Comparison of ENCODE assay signal across 13 cellular contexts in the genomic region with DNA sequence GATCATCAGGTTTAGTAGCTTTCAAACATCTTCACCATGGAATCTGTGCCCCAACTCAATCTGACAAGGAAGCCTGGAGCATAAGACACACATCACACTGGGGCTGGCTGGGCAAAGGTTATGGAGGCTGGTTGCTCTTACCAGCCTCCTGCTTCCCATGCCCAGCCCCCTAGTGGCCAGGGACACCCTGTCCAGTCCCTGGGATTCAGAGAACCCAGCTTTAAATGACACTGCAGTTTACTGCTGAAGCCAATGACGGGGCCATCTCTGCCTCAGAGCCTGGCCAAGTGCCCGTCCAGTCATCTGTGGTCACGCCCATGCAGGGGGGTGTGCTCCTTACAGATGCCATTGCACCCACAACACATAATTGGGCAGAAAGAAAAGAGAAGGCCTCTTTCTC.
A peak's percentile ranks its signal among the peaks of the same experiment; 100 is the strongest.
DNase-seq lines count a peak whose midpoint lies in the region; ATAC-seq, FAIRE-seq and TF ChIP-seq lines count a peak whose summit lies in the region.
"Had no signal": no experiment of that assay in that cellular context is flagged by ENCODE, and none has a peak within 500 bp of the region (broad histone marks: within the 10 kb centered on the region; RNA-seq: fewer than 3 reads in every experiment).

No MANE protein-coding gene starts in this region.

- H3K9me3 Mint-ChIP-seq in GM23338 = peaks cover 14% of the 10 kb centered on the region
- H3K9me3 Mint-ChIP-seq in naive thymus-derived CD8-positive, alpha-beta T cell = peaks cover 0 to 4% (median 0%) of the 10 kb centered on the region in 9 donors

- WGBS in A549 (ENCODE audit: missing lambda C conversion rate) = 0% methylated on average over 2 of the region's 3 CpGs

- H3K4me3 Mint-ChIP-seq in GM23338 = no peak overlapping the region
- no peak overlapping the region for H3K4me3 Mint-ChIP-seq in naive thymus-derived CD8-positive, alpha-beta T cell

- no peak for TF ChIP-seq POLR2A in A549 (IDR thresholded peaks at IDR 0.05; ENCODE audit: low read length)

- H3F3A ChIP-seq in GM23338 (replicated peaks; ENCODE audit: low read depth) = no peaks in the 10 kb centered on the region

- no peak; a peak in 1 of 5 replicates for TF ChIP-seq RAD21 in A549 (conservative IDR thresholded peaks at IDR 0.05 in 1 of 2, IDR thresholded peaks at IDR 0.05 in 1 of 2)

- peaks cover 23% of the 10 kb centered on the region for H3K36me3 Mint-ChIP-seq in GM23338 (ENCODE audit: low read depth)
- no peaks in the 10 kb centered on the region for H3K36me3 Mint-ChIP-seq in naive thymus-derived CD8-positive, alpha-beta T cell

- TF ChIP-seq EP300 in A549 (IDR thresholded peaks at IDR 0.05) = no peak

- no peak overlapping the region for H2AFZ ChIP-seq in GM23338

- H3K9me3 ChIP-seq in A549 = no peaks in the 10 kb centered on the region

- H3K27ac Mint-ChIP-seq in GM23338 = no peak overlapping the region
- H3K27ac Mint-ChIP-seq in naive thymus-derived CD8-positive, alpha-beta T cell = no peak overlapping the region

- H3K4me1 ChIP-seq in A549 = no peaks in the 10 kb centered on the region
- H3K4me1 ChIP-seq in GM23338 (ENCODE audit: insufficient read depth) = no peaks in the 10 kb centered on the region

- no peak overlapping the region for H3K4me2 ChIP-seq in A549
- H3K4me2 ChIP-seq in GM23338 = no peak overlapping the region

- DNase-seq in A549 (ENCODE audit: low read depth in 1 of 2, low spot score in 1 of 2) (peak; percentile 63 to 75), GM23338 (ENCODE audit: low spot score) (peak; percentile 34), SW480 (ENCODE audit: low spot score) (peak; percentile 48), left kidney (ENCODE audit: low read depth, low spot score) (peak; percentile 39)
- DNase-seq in activated naive CD4-positive, alpha-beta T cell (lab: John Stamatoyannopoulos, UW) = no peak
- DNase-seq in naive thymus-derived CD8-positive, alpha-beta T cell = no peak
- DNase-seq: activated gamma-delta T cell treated with Interleukin-2 at 50 U/mL for 16 hours, H7, left cardiac atrium, NCI-H446 had no signal

- peak; percentile 82 to 96 for ATAC-seq in A549
- no peak; the same call in 2 of the 3 replicates for ATAC-seq in GM23338
- ATAC-seq in GM18517 (IDR thresholded peaks at IDR 0.05; ENCODE audit: unreplicated experiment) = no peak
- no peak for ATAC-seq in HG03108 (IDR thresholded peaks at IDR 0.05; ENCODE audit: unreplicated experiment)
- ATAC-seq in naive thymus-derived CD8-positive, alpha-beta T cell = no peak
- ATAC-seq: left cardiac atrium had no signal

- H3K4me1 Mint-ChIP-seq in GM23338 = no peaks in the 10 kb centered on the region; the same call in 2 of the 3 replicates
- H3K4me1 Mint-ChIP-seq in naive thymus-derived CD8-positive, alpha-beta T cell = no peaks in the 10 kb centered on the region

- TF ChIP-seq CTCF in A549 (IDR thresholded peaks at IDR 0.05) (0 out of 3 replicates have a peak, but pooled peaks have one; percentile 14), GM23338 (conservative IDR thresholded peaks at IDR 0.05; ENCODE audit: low read depth in 2 of 2) (peak; percentile 39 to 48; a peak in 3 of 4 replicates)

- FAIRE-seq in A549 (lab: Jason Lieb, UNC) = no peak
- FAIRE-seq: TTC549 had no signal

- H3K27me3 ChIP-seq in GM23338 (ENCODE audit: insufficient read depth) = no peaks in the 10 kb centered on the region

- H3K4me3 ChIP-seq in A549 = no peak overlapping the region
- H3K4me3 ChIP-seq in GM23338 = no peak overlapping the region

- no peak overlapping the region for H3K27ac ChIP-seq in A549
- H3K27ac ChIP-seq in GM23338 (ENCODE audit: low read depth) = no peak overlapping the region

- peaks cover 14% of the 10 kb centered on the region; the same call in 1 of the 2 replicates for H3K9me2 ChIP-seq in GM23338 (ENCODE audit: insufficient read depth)

- no peaks in the 10 kb centered on the region for H3K79me2 ChIP-seq in GM23338 (replicated peaks; ENCODE audit: insufficient read depth)

- peaks cover 10% of the 10 kb centered on the region for H3K27me3 Mint-ChIP-seq in GM23338 (ENCODE audit: insufficient read depth, low read depth, poor library complexity)
- peaks cover 2 to 24% (median 9%) of the 10 kb centered on the region in 5 donors for H3K27me3 Mint-ChIP-seq in naive thymus-derived CD8-positive, alpha-beta T cell

- CTCF ChIA-PET in A549 (lab: Yijun Ruan, JAX) = interaction anchor here (1.2 kb wide), 1 partner anchor 188 kb away, joined by 3 read pairs; no protein-coding TSS in a partner anchor

- POLR2A ChIA-PET in A549 (lab: Yijun Ruan, JAX) = no interaction called here
- POLR2A ChIA-PET in naive thymus-derived CD8-positive, alpha-beta T cell (lab: Charles Lee) = no interaction called here

- no peaks in the 10 kb centered on the region for H4K20me1 ChIP-seq in GM23338 (replicated peaks; ENCODE audit: insufficient read depth)

- H3K36me3 ChIP-seq in GM23338 (ENCODE audit: insufficient read depth) = no peaks in the 10 kb centered on the region

TF ChIP-seq in A549, 52 proteins besides CTCF, POLR2A, EP300 and RAD21:
- TF ChIP-seq KDM1A (IDR thresholded peaks at IDR 0.05; ENCODE audit: low read depth) (no peak), MAFK (IDR thresholded peaks at IDR 0.05; ENCODE audit: partially characterized antibody) (peak; percentile 74)

TF ChIP-seq in GM23338, 12 proteins besides CTCF, POLR2A, EP300 and RAD21 (continues in another document):
- no peak for TF ChIP-seq EZH2 (IDR thresholded peaks at IDR 0.05; ENCODE audit: low read depth, unreplicated experiment)
- TF ChIP-seq, protein P1, sequence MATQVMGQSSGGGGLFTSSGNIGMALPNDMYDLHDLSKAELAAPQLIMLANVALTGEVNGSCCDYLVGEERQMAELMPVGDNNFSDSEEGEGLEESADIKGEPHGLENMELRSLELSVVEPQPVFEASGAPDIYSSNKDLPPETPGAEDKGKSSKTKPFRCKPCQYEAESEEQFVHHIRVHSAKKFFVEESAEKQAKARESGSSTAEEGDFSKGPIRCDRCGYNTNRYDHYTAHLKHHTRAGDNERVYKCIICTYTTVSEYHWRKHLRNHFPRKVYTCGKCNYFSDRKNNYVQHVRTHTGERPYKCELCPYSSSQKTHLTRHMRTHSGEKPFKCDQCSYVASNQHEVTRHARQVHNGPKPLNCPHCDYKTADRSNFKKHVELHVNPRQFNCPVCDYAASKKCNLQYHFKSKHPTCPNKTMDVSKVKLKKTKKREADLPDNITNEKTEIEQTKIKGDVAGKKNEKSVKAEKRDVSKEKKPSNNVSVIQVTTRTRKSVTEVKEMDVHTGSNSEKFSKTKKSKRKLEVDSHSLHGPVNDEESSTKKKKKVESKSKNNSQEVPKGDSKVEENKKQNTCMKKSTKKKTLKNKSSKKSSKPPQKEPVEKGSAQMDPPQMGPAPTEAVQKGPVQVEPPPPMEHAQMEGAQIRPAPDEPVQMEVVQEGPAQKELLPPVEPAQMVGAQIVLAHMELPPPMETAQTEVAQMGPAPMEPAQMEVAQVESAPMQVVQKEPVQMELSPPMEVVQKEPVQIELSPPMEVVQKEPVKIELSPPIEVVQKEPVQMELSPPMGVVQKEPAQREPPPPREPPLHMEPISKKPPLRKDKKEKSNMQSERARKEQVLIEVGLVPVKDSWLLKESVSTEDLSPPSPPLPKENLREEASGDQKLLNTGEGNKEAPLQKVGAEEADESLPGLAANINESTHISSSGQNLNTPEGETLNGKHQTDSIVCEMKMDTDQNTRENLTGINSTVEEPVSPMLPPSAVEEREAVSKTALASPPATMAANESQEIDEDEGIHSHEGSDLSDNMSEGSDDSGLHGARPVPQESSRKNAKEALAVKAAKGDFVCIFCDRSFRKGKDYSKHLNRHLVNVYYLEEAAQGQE (IDR thresholded peaks at IDR 0.05; ENCODE audit: unreplicated experiment) = no peak
- no peak for TF ChIP-seq ZNF331 (CRISPR knock-in tag; IDR thresholded peaks at IDR 0.05; ENCODE audit: low read depth)
- TF ChIP-seq POLR2AphosphoS5 (IDR thresholded peaks at IDR 0.05; ENCODE audit: low read depth) = no peak
- no peak for TF ChIP-seq JUNB (IDR thresholded peaks at IDR 0.05; ENCODE audit: unreplicated experiment)
- no peak for TF ChIP-seq STAT1 (IDR thresholded peaks at IDR 0.05; ENCODE audit: unreplicated experiment)
- TF ChIP-seq, protein P2, sequence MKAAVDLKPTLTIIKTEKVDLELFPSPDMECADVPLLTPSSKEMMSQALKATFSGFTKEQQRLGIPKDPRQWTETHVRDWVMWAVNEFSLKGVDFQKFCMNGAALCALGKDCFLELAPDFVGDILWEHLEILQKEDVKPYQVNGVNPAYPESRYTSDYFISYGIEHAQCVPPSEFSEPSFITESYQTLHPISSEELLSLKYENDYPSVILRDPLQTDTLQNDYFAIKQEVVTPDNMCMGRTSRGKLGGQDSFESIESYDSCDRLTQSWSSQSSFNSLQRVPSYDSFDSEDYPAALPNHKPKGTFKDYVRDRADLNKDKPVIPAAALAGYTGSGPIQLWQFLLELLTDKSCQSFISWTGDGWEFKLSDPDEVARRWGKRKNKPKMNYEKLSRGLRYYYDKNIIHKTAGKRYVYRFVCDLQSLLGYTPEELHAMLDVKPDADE (IDR thresholded peaks at IDR 0.05) = no peak
- TF ChIP-seq EZH2phosphoT487 (IDR thresholded peaks at IDR 0.05; ENCODE audit: unreplicated experiment) = no peak

Comparison
In these comparisons a context has a peak if more than half of its experiments do, and no peak if none do; other contexts are left out.
1. ATAC-seq: peak in A549 (2 of 2); none in GM23338 (single experiment), GM18517 (single experiment), HG03108 (single experiment) and naive thymus-derived CD8-positive, alpha-beta T cell (0 of 2).
2. DNase-seq: peak in A549 (2 of 2), GM23338 (single experiment), SW480 (single experiment) and left kidney (single experiment); none in activated naive CD4-positive, alpha-beta T cell (0 of 4) and naive thymus-derived CD8-positive, alpha-beta T cell (0 of 10).